Comparison of ENCODE assay signal across 1 cellular context in the genomic region with DNA sequence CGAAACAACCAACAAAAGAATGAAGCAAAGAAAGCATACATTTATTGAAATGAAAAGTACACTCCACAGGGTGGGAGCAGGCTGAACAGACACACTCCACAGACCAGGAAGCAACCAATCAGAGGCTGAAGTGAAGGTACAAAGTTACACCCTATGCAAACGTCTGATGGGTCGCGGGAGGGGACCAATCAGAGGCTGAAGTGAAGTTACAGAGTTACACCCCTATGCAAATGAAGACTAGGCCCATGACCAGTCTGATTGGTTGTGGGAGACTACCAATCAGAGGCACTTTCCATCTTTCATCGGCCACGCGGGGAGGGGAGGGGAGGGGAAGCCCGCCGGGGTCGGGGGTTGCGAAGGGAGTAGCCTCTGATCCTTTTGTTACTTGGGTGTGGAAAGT.
TF ChIP-seq lines count a peak whose summit lies in the region.

No MANE protein-coding gene starts in this region.

TF ChIP-seq in K562, 482 proteins besides CTCF, POLR2A, EP300 and RAD21:
- TF ChIP-seq DPF2 (IDR thresholded peaks at IDR 0.05) (no peak), PRMT5 (CRISPR knock-in tag; IDR thresholded peaks at IDR 0.05) (no peak), NFYB (IDR thresholded peaks at IDR 0.05; ENCODE audit: extremely low read depth, insufficient read length) (peak; percentile 66), HOXB6 (CRISPR knock-in tag; IDR thresholded peaks at IDR 0.05; ENCODE audit: borderline replicate concordance) (no peak), CREM (IDR thresholded peaks at IDR 0.05; ENCODE audit: low read depth) (0 out of 2 replicates have a peak, but pooled peaks have one; percentile 4), SNIP1 (IDR thresholded peaks at IDR 0.05; ENCODE audit: low read depth) (no peak), MEIS2 (IDR thresholded peaks at IDR 0.05; ENCODE audit: partially characterized antibody) (peak; percentile 41)
- TF ChIP-seq, protein P1, sequence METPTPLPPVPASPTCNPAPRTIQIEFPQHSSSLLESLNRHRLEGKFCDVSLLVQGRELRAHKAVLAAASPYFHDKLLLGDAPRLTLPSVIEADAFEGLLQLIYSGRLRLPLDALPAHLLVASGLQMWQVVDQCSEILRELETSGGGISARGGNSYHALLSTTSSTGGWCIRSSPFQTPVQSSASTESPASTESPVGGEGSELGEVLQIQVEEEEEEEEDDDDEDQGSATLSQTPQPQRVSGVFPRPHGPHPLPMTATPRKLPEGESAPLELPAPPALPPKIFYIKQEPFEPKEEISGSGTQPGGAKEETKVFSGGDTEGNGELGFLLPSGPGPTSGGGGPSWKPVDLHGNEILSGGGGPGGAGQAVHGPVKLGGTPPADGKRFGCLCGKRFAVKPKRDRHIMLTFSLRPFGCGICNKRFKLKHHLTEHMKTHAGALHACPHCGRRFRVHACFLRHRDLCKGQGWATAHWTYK (CRISPR knock-in tag; IDR thresholded peaks at IDR 0.05): no peak
- TF ChIP-seq, protein P2, sequence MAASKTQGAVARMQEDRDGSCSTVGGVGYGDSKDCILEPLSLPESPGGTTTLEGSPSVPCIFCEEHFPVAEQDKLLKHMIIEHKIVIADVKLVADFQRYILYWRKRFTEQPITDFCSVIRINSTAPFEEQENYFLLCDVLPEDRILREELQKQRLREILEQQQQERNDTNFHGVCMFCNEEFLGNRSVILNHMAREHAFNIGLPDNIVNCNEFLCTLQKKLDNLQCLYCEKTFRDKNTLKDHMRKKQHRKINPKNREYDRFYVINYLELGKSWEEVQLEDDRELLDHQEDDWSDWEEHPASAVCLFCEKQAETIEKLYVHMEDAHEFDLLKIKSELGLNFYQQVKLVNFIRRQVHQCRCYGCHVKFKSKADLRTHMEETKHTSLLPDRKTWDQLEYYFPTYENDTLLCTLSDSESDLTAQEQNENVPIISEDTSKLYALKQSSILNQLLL (CRISPR knock-in tag; IDR thresholded peaks at IDR 0.05; ENCODE audit: borderline replicate concordance): no peak
- TF ChIP-seq, protein P3, sequence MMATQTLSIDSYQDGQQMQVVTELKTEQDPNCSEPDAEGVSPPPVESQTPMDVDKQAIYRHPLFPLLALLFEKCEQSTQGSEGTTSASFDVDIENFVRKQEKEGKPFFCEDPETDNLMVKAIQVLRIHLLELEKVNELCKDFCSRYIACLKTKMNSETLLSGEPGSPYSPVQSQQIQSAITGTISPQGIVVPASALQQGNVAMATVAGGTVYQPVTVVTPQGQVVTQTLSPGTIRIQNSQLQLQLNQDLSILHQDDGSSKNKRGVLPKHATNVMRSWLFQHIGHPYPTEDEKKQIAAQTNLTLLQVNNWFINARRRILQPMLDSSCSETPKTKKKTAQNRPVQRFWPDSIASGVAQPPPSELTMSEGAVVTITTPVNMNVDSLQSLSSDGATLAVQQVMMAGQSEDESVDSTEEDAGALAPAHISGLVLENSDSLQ (IDR thresholded peaks at IDR 0.05): peak; percentile 47; the same call in 1 of the 2 replicates
- TF ChIP-seq, protein P4, sequence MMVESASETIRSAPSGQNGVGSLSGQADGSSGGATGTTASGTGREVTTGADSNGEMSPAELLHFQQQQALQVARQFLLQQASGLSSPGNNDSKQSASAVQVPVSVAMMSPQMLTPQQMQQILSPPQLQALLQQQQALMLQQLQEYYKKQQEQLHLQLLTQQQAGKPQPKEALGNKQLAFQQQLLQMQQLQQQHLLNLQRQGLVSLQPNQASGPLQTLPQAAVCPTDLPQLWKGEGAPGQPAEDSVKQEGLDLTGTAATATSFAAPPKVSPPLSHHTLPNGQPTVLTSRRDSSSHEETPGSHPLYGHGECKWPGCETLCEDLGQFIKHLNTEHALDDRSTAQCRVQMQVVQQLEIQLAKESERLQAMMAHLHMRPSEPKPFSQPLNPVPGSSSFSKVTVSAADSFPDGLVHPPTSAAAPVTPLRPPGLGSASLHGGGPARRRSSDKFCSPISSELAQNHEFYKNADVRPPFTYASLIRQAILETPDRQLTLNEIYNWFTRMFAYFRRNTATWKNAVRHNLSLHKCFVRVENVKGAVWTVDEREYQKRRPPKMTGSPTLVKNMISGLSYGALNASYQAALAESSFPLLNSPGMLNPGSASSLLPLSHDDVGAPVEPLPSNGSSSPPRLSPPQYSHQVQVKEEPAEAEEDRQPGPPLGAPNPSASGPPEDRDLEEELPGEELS (CRISPR knock-in tag; IDR thresholded peaks at IDR 0.05; ENCODE audit: borderline replicate concordance): no peak
